Comparison of ENCODE assay signal across 11 cellular contexts in the genomic region with DNA sequence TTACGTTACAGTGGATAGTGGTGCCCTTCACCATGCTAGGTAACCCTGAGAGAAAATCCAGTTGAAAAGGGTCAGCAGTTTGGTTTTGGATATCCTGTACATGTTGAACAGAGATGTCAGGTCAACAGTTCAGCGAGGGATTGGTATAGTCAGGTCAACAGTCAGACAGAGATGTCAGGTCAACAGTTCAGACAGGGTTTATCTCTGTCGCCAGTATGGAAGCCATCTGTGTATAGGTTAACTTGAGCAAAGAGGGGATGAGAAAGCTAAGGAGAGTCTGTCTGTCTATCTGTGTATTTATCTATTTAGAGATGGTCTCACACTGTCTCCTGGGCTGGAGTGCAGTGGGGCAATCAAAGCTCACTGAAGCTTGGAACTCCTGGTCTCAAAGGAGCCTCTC. TPM values are rescaled to one million over a fixed set of nuclear protein-coding genes. Genes with fewer than 3 reads are reported as not detected.
"Had no signal": no experiment of that assay in that cellular context is flagged by ENCODE, and none has a peak within 500 bp of the region (broad histone marks: within the 10 kb centered on the region; RNA-seq: fewer than 3 reads in every experiment).

No MANE protein-coding gene starts in this region.

- H3K9me3 ChIP-seq: HAP-1 had no signal

- DNase-seq: GM23248, GOT3, H7, HFFc6 had no signal

- H3K9me3 Mint-ChIP-seq: HFFc6, IgD-negative memory B cell had no signal

- H3K9ac ChIP-seq: GM23248 had no signal

- H3K4me3 ChIP-seq: GM23248, HAP-1 had no signal

- FAIRE-seq: HepG2 had no signal

- H3K27ac Mint-ChIP-seq: HFFc6, IgD-negative memory B cell had no signal

- H3K27me3 Mint-ChIP-seq: IgD-negative memory B cell had no signal

- H3K4me3 Mint-ChIP-seq: HFFc6, IgD-negative memory B cell had no signal

- ATAC-seq: HCT116, HepG2 had no signal

- H3K4me1 ChIP-seq: HAP-1 had no signal

- H3K27ac ChIP-seq: GM23248, HL-60 had no signal

- H2AFZ ChIP-seq: GM23248 had no signal

RNA-seq across cellular contexts. Expression of a gene that starts 39.3 kb away (rescaled TPM):
- total RNA-seq: GM23248, H4, HepG2, HFFc6, HT1080 had no signal
- polyA plus RNA-seq: HepG2, IgD-negative memory B cell had no signal
